Comparison of ENCODE assay signal across 24 cellular contexts in the genomic region with DNA sequence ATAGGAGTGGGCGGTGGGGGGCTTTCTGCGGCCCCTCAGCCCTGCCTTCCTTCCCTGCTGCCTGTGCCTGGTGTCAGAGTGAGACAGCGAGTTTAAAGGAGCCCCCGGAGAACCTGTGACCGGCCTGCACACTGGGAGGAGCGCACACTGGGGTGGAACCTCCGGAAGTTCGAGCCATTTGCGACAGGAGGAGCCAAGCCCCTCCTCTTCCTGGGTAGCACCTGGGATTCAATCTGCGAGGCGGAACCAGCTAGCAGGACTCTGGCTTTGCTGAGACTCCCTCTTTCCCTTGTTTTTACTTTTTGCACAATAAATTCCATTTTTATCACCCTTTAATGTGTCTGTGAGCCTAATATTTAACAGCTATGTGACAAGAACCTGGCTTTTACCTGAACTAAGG.
"Had no signal": no experiment of that assay in that cellular context is flagged by ENCODE, and none has a peak within 500 bp of the region (broad histone marks: within the 10 kb centered on the region; RNA-seq: fewer than 3 reads in every experiment).

No MANE protein-coding gene starts in this region.

- H3K79me2 ChIP-seq: parathyroid adenoma had no signal

- ATAC-seq: naive thymus-derived CD8-positive, alpha-beta T cell; natural killer cell treated with Interleukin-12 subunit alpha and Interleukin-12 subunit beta and Interleukin-15 and Interleukin-18, amount 100 ng/mL, for 72 hours; psoas muscle; right cardiac atrium; right lobe of liver; stimulated activated effector memory CD8-positive, alpha-beta T cell treated with anti-CD3 and anti-CD28 coated beads, Interleukin-12 subunit alpha, Interleukin-12 subunit beta, amount 100 ng/mL, for 72 hours; stimulated activated naive B cell treated with anti-CD40 and anti-IgM and Interleukin-4, amounts not matched to agents 10 μg/mL and 1 μg/mL and 100 μg/mL, for 72 hours had no signal

- DNase-seq: naive thymus-derived CD8-positive, alpha-beta T cell; nephron progenitor cell; occipital lobe; ovary; psoas muscle; right cardiac atrium; right lobe of liver; sigmoid colon; small intestine; stimulated activated CD4-positive, alpha-beta T cell treated with anti-CD3 and anti-CD28 coated beads, Interleukin-15, amount 100 ng/mL, for 24 hours; stimulated activated CD4-positive, alpha-beta T cell treated with anti-CD3 and anti-CD28 coated beads, Interleukin-2, amount 100 ng/mL, for 24 hours; stimulated activated CD4-positive, alpha-beta T cell treated with anti-CD3 and anti-CD28 coated beads, Interleukin-2, amount 100 ng/mL, for 48 hours; stimulated activated CD4-positive, alpha-beta T cell treated with anti-CD3 and anti-CD28 coated beads, Interleukin-4, amount 100 ng/mL, for 24 hours; stimulated activated naive B cell treated with anti-CD40 and anti-IgM and Interleukin-4, amounts not matched to agents 10 μg/mL and 1 μg/mL and 100 μg/mL, for 72 hours; stimulated activated naive CD4-positive, alpha-beta T cell treated with Interleukin-2 at 50 U/mL for 16 hours; stomach; testis; tibial artery; transverse colon had no signal

- H3K9ac ChIP-seq: parathyroid adenoma had no signal

- H3K27ac ChIP-seq: ovary, parathyroid adenoma, psoas muscle, right lobe of liver, sigmoid colon, stomach, testis, tibial artery, transverse colon, vagina had no signal

- H3K27me3 ChIP-seq: ovary, right lobe of liver, testis, vagina had no signal

- H3K9me3 ChIP-seq: ovary, psoas muscle, right lobe of liver, sigmoid colon, stomach, testis, tibial artery, transverse colon, vagina had no signal

- H2AFZ ChIP-seq: parathyroid adenoma had no signal

- H3K36me3 ChIP-seq: ovary, right lobe of liver, sigmoid colon, stomach, tibial artery, transverse colon, vagina had no signal

- H3K4me1 ChIP-seq: parathyroid adenoma, psoas muscle, right lobe of liver, sigmoid colon, stomach, testis, tibial artery, vagina had no signal

- H3K4me3 ChIP-seq: ovary, psoas muscle, right lobe of liver, sigmoid colon, stomach, testis, tibial artery, transverse colon, vagina had no signal

- FAIRE-seq: small intestine, urothelium cell line had no signal
